Comparison of ENCODE assay signal across 1 cellular context in the genomic region with DNA sequence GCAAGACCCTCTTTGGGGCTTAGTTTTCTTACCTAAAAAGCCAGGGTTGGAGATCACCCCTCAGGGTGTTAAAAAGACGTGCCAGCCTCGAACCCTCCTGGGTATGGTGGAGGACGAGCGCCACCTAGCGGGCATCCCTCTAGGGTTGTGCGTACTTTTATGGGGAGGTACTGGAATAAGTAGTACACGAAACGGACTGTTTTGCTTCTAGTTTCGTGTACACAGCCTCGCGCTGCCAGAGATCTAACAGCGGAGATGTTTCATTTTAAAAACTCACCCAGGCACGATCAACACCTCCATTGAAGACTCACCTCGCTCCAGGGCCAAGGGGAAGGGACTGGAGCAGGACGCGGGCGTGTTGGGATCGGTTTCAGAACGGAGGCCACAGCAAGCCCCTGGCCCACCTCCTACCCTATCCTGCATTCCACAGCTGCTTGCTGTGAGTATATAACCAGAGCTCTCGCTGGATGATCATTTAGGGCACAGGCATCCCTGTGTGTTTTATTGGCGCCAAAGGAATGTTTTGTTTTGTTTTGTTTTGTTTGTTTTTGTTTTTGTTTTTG.
TF ChIP-seq lines count a peak whose summit lies in the region.

No MANE protein-coding gene starts in this region.

TF ChIP-seq in HepG2, 621 proteins besides CTCF, POLR2A, EP300 and RAD21 (continued from another document and continues in another):
- TF ChIP-seq, protein P1, sequence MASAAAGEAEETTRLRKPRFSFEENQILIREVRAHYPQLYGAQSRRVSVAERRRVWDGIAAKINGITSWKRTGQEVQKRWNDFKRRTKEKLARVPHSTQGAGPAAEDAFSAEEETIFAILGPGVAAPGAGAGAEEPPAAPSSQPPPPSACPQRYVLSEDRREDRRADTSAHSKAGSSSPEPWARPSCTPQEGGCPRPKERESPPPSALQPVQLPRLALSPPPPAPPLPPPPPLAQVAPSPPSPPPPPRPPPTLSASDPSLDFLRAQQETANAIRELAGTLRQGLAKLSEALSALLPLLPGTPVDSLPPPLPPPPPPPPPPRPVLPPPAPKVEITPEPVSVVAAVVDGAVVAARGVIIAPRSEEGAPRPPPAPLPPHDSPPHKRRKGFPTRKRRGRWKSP (CRISPR knock-in tag; IDR thresholded peaks at IDR 0.05): no peak
- TF ChIP-seq, protein P2, sequence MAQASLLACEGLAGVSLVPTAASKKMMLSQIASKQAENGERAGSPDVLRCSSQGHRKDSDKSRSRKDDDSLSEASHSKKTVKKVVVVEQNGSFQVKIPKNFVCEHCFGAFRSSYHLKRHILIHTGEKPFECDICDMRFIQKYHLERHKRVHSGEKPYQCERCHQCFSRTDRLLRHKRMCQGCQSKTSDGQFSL (CRISPR knock-in tag; IDR thresholded peaks at IDR 0.05): no peak
- TF ChIP-seq REL (CRISPR knock-in tag; conservative IDR thresholded peaks at IDR 0.05) (no peak), PLRG1 (conservative IDR thresholded peaks at IDR 0.05) (no peak), ZMYM4 (CRISPR knock-in tag; IDR thresholded peaks at IDR 0.05) (peak; percentile 70), MEF2D (CRISPR knock-in tag; IDR thresholded peaks at IDR 0.05) (no peak), FOSL1 (CRISPR knock-in tag; IDR thresholded peaks at IDR 0.05; ENCODE audit: borderline replicate concordance) (no peak), MAX (IDR thresholded peaks at IDR 0.05) (peak; percentile 15; the same call in 1 of the 2 replicates), BRCA1 (CRISPR knock-in tag; IDR thresholded peaks at IDR 0.05) (no peak), XRCC5 (optimal IDR thresholded peaks at IDR 0.05; ENCODE audit: low read length) (no peak), ZNF232 (CRISPR knock-in tag; IDR thresholded peaks at IDR 0.05; ENCODE audit: borderline replicate concordance) (no peak), POLR2AphosphoS2 (IDR thresholded peaks at IDR 0.05; ENCODE audit: low read depth, low read length) (no peak), SP1 (IDR thresholded peaks at IDR 0.05) (no peak), SP1 (CRISPR knock-in tag; IDR thresholded peaks at IDR 0.05) (no peak), HOXA5 (CRISPR knock-in tag; IDR thresholded peaks at IDR 0.05) (peak; percentile 33; the same call in 1 of the 2 replicates), YEATS4 (CRISPR knock-in tag; IDR thresholded peaks at IDR 0.05; ENCODE audit: borderline replicate concordance) (no peak), GATA4 (IDR thresholded peaks at IDR 0.05; ENCODE audit: borderline replicate concordance, low read depth) (no peak), ZNF556 (CRISPR knock-in tag; IDR thresholded peaks at IDR 0.05; ENCODE audit: borderline replicate concordance) (no peak), FOXA3 (CRISPR knock-in tag; IDR thresholded peaks at IDR 0.05) (0 out of 2 replicates have a peak, but pooled peaks have one; percentile 8), NCOA1 (CRISPR knock-in tag; IDR thresholded peaks at IDR 0.05) (0 out of 2 replicates have a peak, but pooled peaks have one; percentile 22), ZNF780A (CRISPR knock-in tag; IDR thresholded peaks at IDR 0.05) (no peak), RBAK (CRISPR knock-in tag; IDR thresholded peaks at IDR 0.05) (no peak), THAP7 (CRISPR knock-in tag; IDR thresholded peaks at IDR 0.05) (0 out of 2 replicates have a peak, but pooled peaks have one; percentile 29), ZNF280D (CRISPR knock-in tag; IDR thresholded peaks at IDR 0.05) (0 out of 2 replicates have a peak, but pooled peaks have one; percentile 27)
- TF ChIP-seq, protein P3, sequence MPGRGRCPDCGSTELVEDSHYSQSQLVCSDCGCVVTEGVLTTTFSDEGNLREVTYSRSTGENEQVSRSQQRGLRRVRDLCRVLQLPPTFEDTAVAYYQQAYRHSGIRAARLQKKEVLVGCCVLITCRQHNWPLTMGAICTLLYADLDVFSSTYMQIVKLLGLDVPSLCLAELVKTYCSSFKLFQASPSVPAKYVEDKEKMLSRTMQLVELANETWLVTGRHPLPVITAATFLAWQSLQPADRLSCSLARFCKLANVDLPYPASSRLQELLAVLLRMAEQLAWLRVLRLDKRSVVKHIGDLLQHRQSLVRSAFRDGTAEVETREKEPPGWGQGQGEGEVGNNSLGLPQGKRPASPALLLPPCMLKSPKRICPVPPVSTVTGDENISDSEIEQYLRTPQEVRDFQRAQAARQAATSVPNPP (CRISPR knock-in tag; IDR thresholded peaks at IDR 0.05): no peak
- TF ChIP-seq, protein P4, sequence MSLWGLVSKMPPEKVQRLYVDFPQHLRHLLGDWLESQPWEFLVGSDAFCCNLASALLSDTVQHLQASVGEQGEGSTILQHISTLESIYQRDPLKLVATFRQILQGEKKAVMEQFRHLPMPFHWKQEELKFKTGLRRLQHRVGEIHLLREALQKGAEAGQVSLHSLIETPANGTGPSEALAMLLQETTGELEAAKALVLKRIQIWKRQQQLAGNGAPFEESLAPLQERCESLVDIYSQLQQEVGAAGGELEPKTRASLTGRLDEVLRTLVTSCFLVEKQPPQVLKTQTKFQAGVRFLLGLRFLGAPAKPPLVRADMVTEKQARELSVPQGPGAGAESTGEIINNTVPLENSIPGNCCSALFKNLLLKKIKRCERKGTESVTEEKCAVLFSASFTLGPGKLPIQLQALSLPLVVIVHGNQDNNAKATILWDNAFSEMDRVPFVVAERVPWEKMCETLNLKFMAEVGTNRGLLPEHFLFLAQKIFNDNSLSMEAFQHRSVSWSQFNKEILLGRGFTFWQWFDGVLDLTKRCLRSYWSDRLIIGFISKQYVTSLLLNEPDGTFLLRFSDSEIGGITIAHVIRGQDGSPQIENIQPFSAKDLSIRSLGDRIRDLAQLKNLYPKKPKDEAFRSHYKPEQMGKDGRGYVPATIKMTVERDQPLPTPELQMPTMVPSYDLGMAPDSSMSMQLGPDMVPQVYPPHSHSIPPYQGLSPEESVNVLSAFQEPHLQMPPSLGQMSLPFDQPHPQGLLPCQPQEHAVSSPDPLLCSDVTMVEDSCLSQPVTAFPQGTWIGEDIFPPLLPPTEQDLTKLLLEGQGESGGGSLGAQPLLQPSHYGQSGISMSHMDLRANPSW (CRISPR knock-in tag; IDR thresholded peaks at IDR 0.05; ENCODE audit: borderline replicate concordance): no peak
- TF ChIP-seq, protein P5, sequence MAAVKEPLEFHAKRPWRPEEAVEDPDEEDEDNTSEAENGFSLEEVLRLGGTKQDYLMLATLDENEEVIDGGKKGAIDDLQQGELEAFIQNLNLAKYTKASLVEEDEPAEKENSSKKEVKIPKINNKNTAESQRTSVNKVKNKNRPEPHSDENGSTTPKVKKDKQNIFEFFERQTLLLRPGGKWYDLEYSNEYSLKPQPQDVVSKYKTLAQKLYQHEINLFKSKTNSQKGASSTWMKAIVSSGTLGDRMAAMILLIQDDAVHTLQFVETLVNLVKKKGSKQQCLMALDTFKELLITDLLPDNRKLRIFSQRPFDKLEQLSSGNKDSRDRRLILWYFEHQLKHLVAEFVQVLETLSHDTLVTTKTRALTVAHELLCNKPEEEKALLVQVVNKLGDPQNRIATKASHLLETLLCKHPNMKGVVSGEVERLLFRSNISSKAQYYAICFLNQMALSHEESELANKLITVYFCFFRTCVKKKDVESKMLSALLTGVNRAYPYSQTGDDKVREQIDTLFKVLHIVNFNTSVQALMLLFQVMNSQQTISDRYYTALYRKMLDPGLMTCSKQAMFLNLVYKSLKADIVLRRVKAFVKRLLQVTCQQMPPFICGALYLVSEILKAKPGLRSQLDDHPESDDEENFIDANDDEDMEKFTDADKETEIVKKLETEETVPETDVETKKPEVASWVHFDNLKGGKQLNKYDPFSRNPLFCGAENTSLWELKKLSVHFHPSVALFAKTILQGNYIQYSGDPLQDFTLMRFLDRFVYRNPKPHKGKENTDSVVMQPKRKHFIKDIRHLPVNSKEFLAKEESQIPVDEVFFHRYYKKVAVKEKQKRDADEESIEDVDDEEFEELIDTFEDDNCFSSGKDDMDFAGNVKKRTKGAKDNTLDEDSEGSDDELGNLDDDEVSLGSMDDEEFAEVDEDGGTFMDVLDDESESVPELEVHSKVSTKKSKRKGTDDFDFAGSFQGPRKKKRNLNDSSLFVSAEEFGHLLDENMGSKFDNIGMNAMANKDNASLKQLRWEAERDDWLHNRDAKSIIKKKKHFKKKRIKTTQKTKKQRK (IDR thresholded peaks at IDR 0.05; ENCODE audit: low read length): no peak
- TF ChIP-seq, protein P6, sequence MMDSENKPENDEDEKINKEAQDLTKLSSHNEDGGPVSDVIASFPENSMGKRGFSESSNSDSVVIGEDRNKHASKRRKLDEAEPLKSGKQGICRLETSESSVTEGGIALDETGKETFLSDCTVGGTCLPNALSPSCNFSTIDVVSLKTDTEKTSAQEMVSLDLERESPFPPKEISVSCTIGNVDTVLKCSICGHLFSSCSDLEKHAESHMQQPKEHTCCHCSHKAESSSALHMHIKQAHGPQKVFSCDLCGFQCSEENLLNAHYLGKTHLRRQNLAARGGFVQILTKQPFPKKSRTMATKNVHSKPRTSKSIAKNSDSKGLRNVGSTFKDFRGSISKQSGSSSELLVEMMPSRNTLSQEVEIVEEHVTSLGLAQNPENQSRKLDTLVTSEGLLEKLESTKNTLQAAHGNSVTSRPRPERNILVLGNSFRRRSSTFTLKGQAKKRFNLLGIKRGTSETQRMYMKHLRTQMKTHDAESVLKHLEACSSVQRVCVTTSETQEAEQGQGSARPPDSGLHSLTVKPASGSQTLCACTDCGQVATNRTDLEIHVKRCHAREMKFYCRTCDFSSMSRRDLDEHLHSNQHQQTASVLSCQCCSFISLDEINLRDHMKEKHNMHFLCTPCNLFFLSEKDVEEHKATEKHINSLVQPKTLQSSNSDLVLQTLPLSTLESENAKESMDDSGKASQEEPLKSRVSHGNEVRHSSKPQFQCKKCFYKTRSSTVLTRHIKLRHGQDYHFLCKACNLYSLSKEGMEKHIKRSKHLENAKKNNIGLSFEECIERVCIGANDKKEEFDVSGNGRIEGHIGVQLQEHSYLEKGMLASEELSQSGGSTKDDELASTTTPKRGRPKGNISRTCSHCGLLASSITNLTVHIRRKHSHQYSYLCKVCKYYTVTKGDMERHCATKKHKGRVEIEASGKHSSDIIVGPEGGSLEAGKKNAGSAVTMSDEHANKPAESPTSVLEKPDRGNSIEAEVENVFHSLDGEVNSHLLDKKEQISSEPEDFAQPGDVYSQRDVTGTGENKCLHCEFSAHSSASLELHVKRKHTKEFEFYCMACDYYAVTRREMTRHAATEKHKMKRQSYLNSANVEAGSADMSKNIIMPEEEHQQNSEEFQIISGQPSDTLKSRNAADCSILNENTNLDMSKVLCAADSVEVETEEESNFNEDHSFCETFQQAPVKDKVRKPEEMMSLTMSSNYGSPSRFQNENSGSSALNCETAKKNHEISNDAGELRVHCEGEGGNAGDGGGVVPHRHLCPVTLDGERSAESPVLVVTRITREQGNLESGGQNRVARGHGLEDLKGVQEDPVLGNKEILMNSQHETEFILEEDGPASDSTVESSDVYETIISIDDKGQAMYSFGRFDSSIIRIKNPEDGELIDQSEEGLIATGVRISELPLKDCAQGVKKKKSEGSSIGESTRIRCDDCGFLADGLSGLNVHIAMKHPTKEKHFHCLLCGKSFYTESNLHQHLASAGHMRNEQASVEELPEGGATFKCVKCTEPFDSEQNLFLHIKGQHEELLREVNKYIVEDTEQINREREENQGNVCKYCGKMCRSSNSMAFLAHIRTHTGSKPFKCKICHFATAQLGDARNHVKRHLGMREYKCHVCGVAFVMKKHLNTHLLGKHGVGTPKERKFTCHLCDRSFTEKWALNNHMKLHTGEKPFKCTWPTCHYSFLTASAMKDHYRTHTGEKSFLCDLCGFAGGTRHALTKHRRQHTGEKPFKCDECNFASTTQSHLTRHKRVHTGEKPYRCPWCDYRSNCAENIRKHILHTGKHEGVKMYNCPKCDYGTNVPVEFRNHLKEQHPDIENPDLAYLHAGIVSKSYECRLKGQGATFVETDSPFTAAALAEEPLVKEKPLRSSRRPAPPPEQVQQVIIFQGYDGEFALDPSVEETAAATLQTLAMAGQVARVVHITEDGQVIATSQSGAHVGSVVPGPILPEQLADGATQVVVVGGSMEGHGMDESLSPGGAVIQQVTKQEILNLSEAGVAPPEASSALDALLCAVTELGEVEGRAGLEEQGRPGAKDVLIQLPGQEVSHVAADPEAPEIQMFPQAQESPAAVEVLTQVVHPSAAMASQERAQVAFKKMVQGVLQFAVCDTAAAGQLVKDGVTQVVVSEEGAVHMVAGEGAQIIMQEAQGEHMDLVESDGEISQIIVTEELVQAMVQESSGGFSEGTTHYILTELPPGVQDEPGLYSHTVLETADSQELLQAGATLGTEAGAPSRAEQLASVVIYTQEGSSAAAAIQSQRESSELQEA (CRISPR knock-in tag; IDR thresholded peaks at IDR 0.05; ENCODE audit: not compliant biosample characterization): no peak
- TF ChIP-seq, protein P7, sequence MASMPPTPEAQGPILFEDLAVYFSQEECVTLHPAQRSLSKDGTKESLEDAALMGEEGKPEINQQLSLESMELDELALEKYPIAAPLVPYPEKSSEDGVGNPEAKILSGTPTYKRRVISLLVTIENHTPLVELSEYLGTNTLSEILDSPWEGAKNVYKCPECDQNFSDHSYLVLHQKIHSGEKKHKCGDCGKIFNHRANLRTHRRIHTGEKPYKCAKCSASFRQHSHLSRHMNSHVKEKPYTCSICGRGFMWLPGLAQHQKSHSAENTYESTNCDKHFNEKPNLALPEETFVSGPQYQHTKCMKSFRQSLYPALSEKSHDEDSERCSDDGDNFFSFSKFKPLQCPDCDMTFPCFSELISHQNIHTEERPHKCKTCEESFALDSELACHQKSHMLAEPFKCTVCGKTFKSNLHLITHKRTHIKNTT (CRISPR knock-in tag; IDR thresholded peaks at IDR 0.05): no peak
